2 cellular contexts compared by ENCODE assay signal in genomic region chr3:132396771-132397170, GRCh38.
TF ChIP-seq lines count a peak whose summit lies in the region.

No MANE protein-coding gene starts in this region.

TF ChIP-seq in K562, 482 proteins besides CTCF, POLR2A, EP300 and RAD21:
- TF ChIP-seq ZNF316 (IDR thresholded peaks at IDR 0.05) = peak; percentile 23; the same call in 1 of the 2 replicates
- TF ChIP-seq NFYB (IDR thresholded peaks at IDR 0.05; ENCODE audit: extremely low read depth, insufficient read length) = peak; percentile 69
- 0 out of 2 replicates have a peak, but pooled peaks have one; percentile 35 for TF ChIP-seq CC2D1A (IDR thresholded peaks at IDR 0.05)

TF ChIP-seq in HepG2, 621 proteins besides CTCF, POLR2A, EP300 and RAD21:
- peak; percentile 49 for TF ChIP-seq NFYB (CRISPR knock-in tag; IDR thresholded peaks at IDR 0.05)
TF ChIP-seq in HepG2: peak in this region for 1; not testable (repeated sequence) for 620.
